ENCODE assay signal across 1 cellular context in the genomic region with DNA sequence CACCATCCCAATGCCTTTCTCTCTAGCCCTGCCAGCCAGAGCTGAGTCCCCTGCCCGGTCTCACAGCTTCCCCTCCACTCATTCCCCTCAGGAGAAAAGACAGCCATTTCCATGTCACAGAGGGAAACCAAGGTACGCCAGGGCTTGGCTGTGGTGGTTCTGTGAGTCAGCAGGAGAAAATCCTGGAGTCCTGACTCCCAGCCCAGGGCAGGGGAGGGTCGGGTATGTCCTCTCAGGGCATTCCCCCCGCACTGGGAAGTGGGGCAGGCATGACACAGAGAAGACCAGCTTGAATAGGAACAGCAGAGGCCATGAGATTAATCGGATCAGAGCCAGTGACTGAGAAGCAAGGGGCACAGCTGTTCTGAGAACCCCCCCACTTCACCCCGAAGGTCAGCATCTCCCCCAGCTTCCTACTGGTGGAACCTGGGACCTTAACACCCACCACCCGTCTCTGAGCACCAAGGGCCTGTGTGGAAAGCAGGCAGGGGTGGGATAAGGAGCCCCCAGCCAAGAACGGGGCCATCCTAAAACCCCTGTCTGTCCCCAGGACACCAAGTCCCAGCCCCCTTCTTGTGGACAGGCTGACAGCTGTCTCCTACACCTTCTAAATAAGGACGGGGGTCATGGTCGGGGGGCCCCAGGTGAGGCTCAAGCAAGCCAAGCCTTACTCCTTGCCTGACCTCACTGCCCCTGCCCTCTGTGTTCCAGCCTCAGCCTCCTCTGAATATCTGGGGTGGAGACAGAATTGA.
TF ChIP-seq lines count a peak whose summit lies in the region.

No MANE protein-coding gene starts in this region.

TF ChIP-seq in GM23338, 12 proteins besides CTCF, POLR2A, EP300 and RAD21 (continued from another document):
- no peak for TF ChIP-seq REST (IDR thresholded peaks at IDR 0.05; ENCODE audit: unreplicated experiment)
- no peak for TF ChIP-seq POLR2AphosphoS5 (IDR thresholded peaks at IDR 0.05; ENCODE audit: low read depth)
- no peak for TF ChIP-seq EZH2 (IDR thresholded peaks at IDR 0.05; ENCODE audit: low read depth, unreplicated experiment)
- TF ChIP-seq ZNF331 (CRISPR knock-in tag; IDR thresholded peaks at IDR 0.05; ENCODE audit: low read depth): no peak
- TF ChIP-seq JUNB (IDR thresholded peaks at IDR 0.05; ENCODE audit: unreplicated experiment): no peak
